In genomic region chr5:169637856-169638190, GRCh38 we compare ENCODE assay signal across 9 cellular contexts. TPM values are rescaled to one million over a fixed set of nuclear protein-coding genes. Genes with fewer than 3 reads are reported as not detected.
DNase-seq lines count a peak whose midpoint lies in the region; ATAC-seq and TF ChIP-seq lines count a peak whose summit lies in the region.
"Had no signal": no experiment of that assay in that cellular context is flagged by ENCODE, and none has a peak within 500 bp of the region (broad histone marks: within the 10 kb centered on the region; RNA-seq: fewer than 3 reads in every experiment).

No MANE protein-coding gene starts in this region.

- H3K79me2 ChIP-seq in mammary epithelial cell (ENCODE audit: insufficient read depth, low read length) = no peaks in the 10 kb centered on the region

- dilution Hi-C loops in mammary epithelial cell (cut with HindIII; ENCODE audit: low sequenced_read_pairs) = no loop called here

- ATAC-seq in HG03521 (IDR thresholded peaks at IDR 0.05; ENCODE audit: unreplicated experiment) (peak; percentile 43), heart right ventricle (peak in 6 of 8 donors; percentile 11 to 33 (median 24))
- ATAC-seq: A549 had no signal

- H3K9me3 ChIP-seq in breast epithelium (peaks cover 6 to 14% of the 10 kb centered on the region in 2 donors), mammary epithelial cell (replicated peaks; ENCODE audit: insufficient read depth, low read length) (no peaks in the 10 kb centered on the region), heart right ventricle (peaks cover 0 to 22% (median 6%) of the 10 kb centered on the region in 11 donors)

- CTCF ChIA-PET in mammary epithelial cell (lab: Charles Lee; ENCODE audit: low non-redundant PET) = interaction anchor here (1.1 kb wide), 1 partner anchor 64 kb away, joined by 4 read pairs; no protein-coding TSS in a partner anchor

- H3K9ac ChIP-seq in mammary epithelial cell (ENCODE audit: insufficient read depth, low read length) = no peak overlapping the region

- in situ Hi-C loops in mammary epithelial cell (cut with MboI; ENCODE audit: low sequenced_read_pairs in 2 of 2) = no loop called here

- BruUV-seq in mammary epithelial cell (replicated peaks; lab: Mats Ljungman, UMichigan) = no TSS peak

- H3K4me1 ChIP-seq in breast epithelium (no peaks in the 10 kb centered on the region), mammary epithelial cell (ENCODE audit: insufficient read depth, low read length) (peaks cover 6% of the 10 kb centered on the region), heart right ventricle (peaks cover 0 to 50% (median 0%) of the 10 kb centered on the region in 9 donors)

- H4K20me1 ChIP-seq in mammary epithelial cell (ENCODE audit: insufficient read depth, low read length) = no peaks in the 10 kb centered on the region

- no peaks in the 10 kb centered on the region for H3K36me3 ChIP-seq in breast epithelium
- H3K36me3 ChIP-seq in mammary epithelial cell (ENCODE audit: insufficient read depth, low read length) = no peaks in the 10 kb centered on the region
- H3K36me3 ChIP-seq in heart right ventricle = no peaks in the 10 kb centered on the region

- H3K4me3 ChIP-seq in breast epithelium (peak overlapping the region; percentile 38 to 61 (median 40)), mammary epithelial cell (replicated peaks in 1 of 3; ENCODE audit: insufficient read depth in 1 of 3, low read depth in 2 of 3, low read length in 3 of 3) (no peak overlapping the region), heart right ventricle (peak overlapping the region in 8 of 10 donors; percentile 19 to 76 (median 43))
- H3K4me3 ChIP-seq: A549 had no signal

- H3K27me3 ChIP-seq in breast epithelium = peaks cover 5 to 21% of the 10 kb centered on the region in 2 donors
- H3K27me3 ChIP-seq in mammary epithelial cell (ENCODE audit: insufficient read depth, low read length) = no peaks in the 10 kb centered on the region
- peaks cover 0 to 41% (median 25%) of the 10 kb centered on the region in 7 donors for H3K27me3 ChIP-seq in heart right ventricle

- no peak for DNase-seq in breast epithelium (ENCODE audit: low spot score in 2 of 2)
- no peak for DNase-seq in mammary epithelial cell
- peak; percentile 76 to 81 for DNase-seq in activated CD4-positive, alpha-beta T cell treated with anti-CD3 and anti-CD28 coated beads, Interleukin-2, amount 50 U/mL, for 48 hours
- DNase-seq in heart right ventricle = no peak
- peak; percentile 48 to 57 for DNase-seq in stimulated activated CD8-positive, alpha-beta memory T cell treated with anti-CD3 and anti-CD28 coated beads, Interleukin-15, amount 100 ng/mL, for 4 hours (ENCODE audit: low read depth in 2 of 2)
- DNase-seq in iPS-NIHi11 (ENCODE audit: low spot score) = no peak
- DNase-seq in SHP77 (lab: John Stamatoyannopoulos, UW) = no peak

- no peak overlapping the region for H3K27ac ChIP-seq in breast epithelium
- no peak overlapping the region for H3K27ac ChIP-seq in mammary epithelial cell (ENCODE audit: insufficient read depth, low read depth, low read length)
- peak overlapping the region in 4 of 10 donors; percentile 34 to 94 (median 54) for H3K27ac ChIP-seq in heart right ventricle
- H3K27ac ChIP-seq: A549 had no signal

- no peak overlapping the region for H2AFZ ChIP-seq in mammary epithelial cell (ENCODE audit: low read depth, low read length)

- TF ChIP-seq CTCF in breast epithelium (IDR thresholded peaks at IDR 0.05) = no peak
- no peak for TF ChIP-seq CTCF in mammary epithelial cell (conservative IDR thresholded peaks at IDR 0.05 in 1 of 2, IDR thresholded peaks at IDR 0.05 in 1 of 2; ENCODE audit: extremely low read depth in 1 of 2, insufficient read depth in 1 of 2, low read depth in 1 of 2, low read length in 2 of 2)
- TF ChIP-seq CTCF in heart right ventricle (IDR thresholded peaks at IDR 0.05) = no peak

- WGBS in mammary epithelial cell (ENCODE audit: low coverage, missing lambda C conversion rate) = 67% methylated on average over 4 of the region's 6 CpGs
- 50 to 52% methylated on average over 6 of the region's 6 CpGs for WGBS in heart right ventricle, 2 donors

- intact Hi-C loops in breast epithelium (cut with DNase I; ENCODE audit: low total_unique reads) (no loop called here), mammary epithelial cell (cut with micrococcal nuclease) (loop anchor here (1.0 kb wide), 1 partner anchor 8 kb away; no protein-coding TSS in a partner anchor), heart right ventricle (cut with DNase I) (no loop called here)

- no peak overlapping the region for H3K4me2 ChIP-seq in mammary epithelial cell (ENCODE audit: insufficient read depth, low read depth, low read length)
- H3K4me2 ChIP-seq: A549 had no signal

- TF ChIP-seq POLR2A in breast epithelium (IDR thresholded peaks at IDR 0.05) = no peak

RNA-seq across cellular contexts. Expression of gene DOCK2, which starts 0.7 kb away (rescaled TPM):
- 10 to 100 TPM; 13.4 to 43.8 (median 19.8) TPM for total RNA-seq in breast epithelium
- under 1 TPM; 0.17 to 0.78 TPM for total RNA-seq in mammary epithelial cell
- 0.29 TPM for polyA plus RNA-seq in mammary epithelial cell
- not detected for polyA minus RNA-seq in mammary epithelial cell
- 10 to 100 TPM in 2 of 10 donors, 1 to 10 TPM in 8; 1.2 to 24.6 (median 5.2) TPM for total RNA-seq in heart right ventricle
- polyA plus RNA-seq in heart right ventricle = 1 to 10 TPM; 1.2 to 3.0 TPM

RNA-seq across cellular contexts. Expression of gene SPDL1, which starts 54.2 kb away (rescaled TPM):
- total RNA-seq in breast epithelium (1 to 10 TPM; 8.3 to 9.8 (median 8.8) TPM), mammary epithelial cell (10 to 100 TPM in 1 of 2 donors, 1 to 10 TPM in 1; 7.7 to 31.1 TPM), heart right ventricle (1 to 10 TPM; 2.9 to 5.7 (median 4.2) TPM)
- polyA plus RNA-seq in mammary epithelial cell (20.4 TPM), heart right ventricle (1 to 10 TPM; 4.0 TPM)
- 22.0 TPM for polyA minus RNA-seq in mammary epithelial cell

Comparison
In these comparisons a context has a peak if more than half of its experiments do, and no peak if none do; other contexts are left out.
1. H3K4me3 ChIP-seq: peak in breast epithelium (3 of 3) and heart right ventricle (8 of 10); none in mammary epithelial cell (0 of 3).
2. DNase-seq: peak in activated CD4-positive, alpha-beta T cell treated with anti-CD3 and anti-CD28 coated beads, Interleukin-2, amount 50 U/mL, for 48 hours (2 of 2) and stimulated activated CD8-positive, alpha-beta memory T cell treated with anti-CD3 and anti-CD28 coated beads, Interleukin-15, amount 100 ng/mL, for 4 hours (2 of 2); none in breast epithelium (0 of 2), mammary epithelial cell (single experiment), heart right ventricle (0 of 2), iPS-NIHi11 (single experiment) and SHP77 (0 of 2).